13 cellular contexts compared by ENCODE assay signal in genomic region chr2:241639385-241639784, GRCh38. TPM values are rescaled to one million over a fixed set of nuclear protein-coding genes. Genes with fewer than 3 reads are reported as not detected.
DNase-seq lines count a peak whose midpoint lies in the region; ATAC-seq, FAIRE-seq and TF ChIP-seq lines count a peak whose summit lies in the region.
"Had no signal": no experiment of that assay in that cellular context is flagged by ENCODE, and none has a peak within 500 bp of the region (broad histone marks: within the 10 kb centered on the region; RNA-seq: fewer than 3 reads in every experiment).

No MANE protein-coding gene starts in this region.

- H2AFZ ChIP-seq in SU-DHL-6 (ENCODE audit: low read depth, low read length, severe bottlenecking), result no peak overlapping the region
- H2AFZ ChIP-seq in mesenchymal stem cell (ENCODE audit: low read depth, low read length), result no peak overlapping the region

- H2BK15ac ChIP-seq in mesenchymal stem cell (ENCODE audit: low read depth, poor library complexity, severe bottlenecking), result no peak overlapping the region

- H4K20me1 ChIP-seq in SU-DHL-6 (ENCODE audit: low read depth, low read length), result no peaks in the 10 kb centered on the region

- H2BK5ac ChIP-seq in mesenchymal stem cell (ENCODE audit: low read depth, low read length, poor library complexity, severe bottlenecking), result no peak overlapping the region

- H3K27me3 ChIP-seq in SU-DHL-6 (ENCODE audit: low read length) (no peaks in the 10 kb centered on the region), mesenchymal stem cell (ENCODE audit: control insufficient read depth in 1 of 2, insufficient read depth in 1 of 2, low read length in 2 of 2) (no peaks in the 10 kb centered on the region)
- H3K27me3 ChIP-seq: gastroesophageal sphincter had no signal

- H3K36me3 ChIP-seq in SU-DHL-6 (ENCODE audit: low read length) (peaks cover 17% of the 10 kb centered on the region), mesenchymal stem cell (ENCODE audit: control insufficient read depth in 1 of 2, insufficient read depth in 2 of 2, low read depth in 1 of 2, low read length in 2 of 2) (peaks cover 6 to 14% of the 10 kb centered on the region in 2 experiments)
- H3K36me3 ChIP-seq: gastroesophageal sphincter had no signal

- peaks cover 57% of the 10 kb centered on the region for H3K4me1 Mint-ChIP-seq in stimulated activated naive CD8-positive, alpha-beta T cell treated with anti-CD3 and anti-CD28 coated beads, Interleukin-15, Interleukin-2, amounts not matched to agents 100 ng/mL and 50 ng/mL, for 24 hours (ENCODE audit: low read depth)
- H3K4me1 Mint-ChIP-seq in stimulated activated naive CD8-positive, alpha-beta T cell treated with anti-CD3 and anti-CD28 coated beads, Interleukin-15, amount 100 ng/mL, for 72 hours, result peaks cover 70% of the 10 kb centered on the region

- peak overlapping the region; percentile 77 for H3K4me3 ChIP-seq in SU-DHL-6 (ENCODE audit: insufficient read depth, low read length, poor library complexity, severe bottlenecking)
- H3K4me3 ChIP-seq in mesenchymal stem cell (ENCODE audit: insufficient read depth in 1 of 2, low read depth in 1 of 2, low read length in 2 of 2), result peak overlapping the region in 1 of 2 experiments; percentile 90

- H3K79me2 ChIP-seq in SU-DHL-6 (ENCODE audit: insufficient read depth, low read length), result peaks cover 90% of the 10 kb centered on the region

- H3K36me3 Mint-ChIP-seq in stimulated activated naive CD8-positive, alpha-beta T cell treated with anti-CD3 and anti-CD28 coated beads, Interleukin-15, Interleukin-2, amounts not matched to agents 100 ng/mL and 50 ng/mL, for 24 hours (ENCODE audit: low read depth), result peaks cover 34% of the 10 kb centered on the region

- no peak overlapping the region for H4K91ac ChIP-seq in mesenchymal stem cell (ENCODE audit: low read length)

- no peak overlapping the region for H2BK12ac ChIP-seq in mesenchymal stem cell (ENCODE audit: low read length in 2 of 2)

- H3K4me2 ChIP-seq in SU-DHL-6 (ENCODE audit: low read depth, low read length, poor library complexity, severe bottlenecking) (no peak overlapping the region), mesenchymal stem cell (ENCODE audit: low read length, poor library complexity, severe bottlenecking) (peak overlapping the region; percentile 38)

- H3K9me3 Mint-ChIP-seq in stimulated activated naive CD8-positive, alpha-beta T cell treated with anti-CD3 and anti-CD28 coated beads, Interleukin-15, Interleukin-2, amounts not matched to agents 100 ng/mL and 50 ng/mL, for 24 hours, result no peaks in the 10 kb centered on the region
- H3K9me3 Mint-ChIP-seq in stimulated activated naive CD8-positive, alpha-beta T cell treated with anti-CD3 and anti-CD28 coated beads, Interleukin-15, amount 100 ng/mL, for 72 hours, result peaks cover 0 to 12% of the 10 kb centered on the region in 2 donors

- H3K9me3 ChIP-seq in SU-DHL-6 (ENCODE audit: insufficient read depth, low read length) (peaks cover 13% of the 10 kb centered on the region), mesenchymal stem cell (ENCODE audit: control insufficient read depth, low read length) (no peaks in the 10 kb centered on the region)
- H3K9me3 ChIP-seq: gastroesophageal sphincter had no signal

- no peaks in the 10 kb centered on the region for H3K9me2 ChIP-seq in SU-DHL-6 (replicated peaks; ENCODE audit: insufficient read depth, low read length)

- H3F3A ChIP-seq in SU-DHL-6 (ENCODE audit: insufficient read depth), result peaks cover 8% of the 10 kb centered on the region; the same call in 1 of the 2 replicates

- H3K79me1 ChIP-seq in mesenchymal stem cell (replicated peaks; ENCODE audit: low read length, poor library complexity, severe bottlenecking), result peaks cover 3% of the 10 kb centered on the region

- H3K27ac ChIP-seq in SU-DHL-6 (ENCODE audit: low read depth, low read length), result no peak overlapping the region
- H3K27ac ChIP-seq in mesenchymal stem cell (ENCODE audit: low read length, poor library complexity, severe bottlenecking), result no peak overlapping the region

- WGBS in mesenchymal stem cell, result 76% methylated on average over 7 of the region's 7 CpGs

- H3K27me3 Mint-ChIP-seq in stimulated activated naive CD8-positive, alpha-beta T cell treated with anti-CD3 and anti-CD28 coated beads, Interleukin-15, Interleukin-2, amounts not matched to agents 100 ng/mL and 50 ng/mL, for 24 hours, result no peaks in the 10 kb centered on the region
- H3K27me3 Mint-ChIP-seq in stimulated activated naive CD8-positive, alpha-beta T cell treated with anti-CD3 and anti-CD28 coated beads, Interleukin-15, amount 100 ng/mL, for 72 hours, result no peaks in the 10 kb centered on the region

- H3K9ac ChIP-seq in SU-DHL-6 (ENCODE audit: low read length) (no peak overlapping the region), mesenchymal stem cell (ENCODE audit: low read length) (peak overlapping the region; percentile 98)

- H2BK120ac ChIP-seq in mesenchymal stem cell (ENCODE audit: low read depth, low read length), result no peak overlapping the region

- no peak for TF ChIP-seq CTCF in SU-DHL-6 (IDR thresholded peaks at IDR 0.05; ENCODE audit: insufficient read depth, low read length, poor library complexity, severe bottlenecking)

- H2AK5ac ChIP-seq in mesenchymal stem cell (ENCODE audit: low read length, severe bottlenecking), result no peak overlapping the region

- no peak overlapping the region for H3K27ac Mint-ChIP-seq in stimulated activated naive CD8-positive, alpha-beta T cell treated with anti-CD3 and anti-CD28 coated beads, Interleukin-15, Interleukin-2, amounts not matched to agents 100 ng/mL and 50 ng/mL, for 24 hours
- H3K27ac Mint-ChIP-seq in stimulated activated naive CD8-positive, alpha-beta T cell treated with anti-CD3 and anti-CD28 coated beads, Interleukin-15, amount 100 ng/mL, for 72 hours, result peak overlapping the region in 1 of 2 donors; percentile 68

- no peak for DNase-seq in stimulated activated naive CD8-positive, alpha-beta T cell treated with anti-CD3 and anti-CD28 coated beads, Interleukin-15, amount 100 ng/mL, for 72 hours
- DNase-seq in mesenchymal stem cell, result no peak
- no peak for DNase-seq in frontal cortex (ENCODE audit: low spot score in 2 of 2)
- no peak for DNase-seq in UCSD-AML1 (lab: John Stamatoyannopoulos, UW; ENCODE audit: unreplicated experiment)
- DNase-seq in H4 (ENCODE audit: low spot score), result no peak
- DNase-seq in globus pallidus (ENCODE audit: low spot score), result no peak
- DNase-seq: activated CD4-positive, alpha-beta T cell treated with anti-CD3 and anti-CD28 coated beads, Interleukin-2, amount 50 U/mL, for 4 hours; stimulated activated naive CD4-positive, alpha-beta T cell treated with Interleukin-2 at 50 U/mL for 16 hours had no signal

- no peak overlapping the region for H3K4ac ChIP-seq in mesenchymal stem cell (ENCODE audit: low read depth in 1 of 2, low read length in 2 of 2)

- peaks cover 19% of the 10 kb centered on the region for H3K4me1 ChIP-seq in mesenchymal stem cell (ENCODE audit: control insufficient read depth, insufficient read depth, low read depth, low read length)

- ATAC-seq in stimulated activated naive CD8-positive, alpha-beta T cell treated with anti-CD3 and anti-CD28 coated beads, Interleukin-15, amount 100 ng/mL, for 72 hours, result no peak
- ATAC-seq: gastroesophageal sphincter had no signal

- H3K14ac ChIP-seq in mesenchymal stem cell (ENCODE audit: low read length in 2 of 2), result no peak overlapping the region

- no peak overlapping the region for H3K18ac ChIP-seq in mesenchymal stem cell (ENCODE audit: low read depth in 1 of 2, low read length in 2 of 2)

- no peak for FAIRE-seq in frontal cortex (lab: Jason Lieb, UNC)
- FAIRE-seq: H54, islet of Langerhans had no signal

- H3K23ac ChIP-seq in mesenchymal stem cell (ENCODE audit: low read length in 2 of 2), result no peak overlapping the region

- H3K4me3 Mint-ChIP-seq in stimulated activated naive CD8-positive, alpha-beta T cell treated with anti-CD3 and anti-CD28 coated beads, Interleukin-15, Interleukin-2, amounts not matched to agents 100 ng/mL and 50 ng/mL, for 24 hours, result peak overlapping the region; percentile 13
- H3K4me3 Mint-ChIP-seq in stimulated activated naive CD8-positive, alpha-beta T cell treated with anti-CD3 and anti-CD28 coated beads, Interleukin-15, amount 100 ng/mL, for 72 hours, result peak overlapping the region in 1 of 2 donors; percentile 98

- H4K8ac ChIP-seq in mesenchymal stem cell (ENCODE audit: low read length), result peak overlapping the region; percentile 59

RNA-seq across cellular contexts. Expression of gene ATG4B, which starts 1.9 kb away (rescaled TPM):
- 50.1 TPM for polyA plus RNA-seq in mesenchymal stem cell (2013, experiment 1 of 2)
- polyA plus RNA-seq in mesenchymal stem cell (2013, experiment 2 of 2), result 44.5 TPM
- 39.1 TPM for total RNA-seq in frontal cortex
- total RNA-seq in H4 (2014; rRNA removed; shearing (Covaris generic)), result 65.7 and 72.8 TPM in 2 replicates

RNA-seq across cellular contexts. Expression of gene THAP4, which starts 2.4 kb away (rescaled TPM):
- 43.7 TPM for polyA plus RNA-seq in mesenchymal stem cell (2013, experiment 1 of 2)
- polyA plus RNA-seq in mesenchymal stem cell (2013, experiment 2 of 2), result 43.3 TPM
- 23.6 TPM for total RNA-seq in frontal cortex
- total RNA-seq in H4 (2014; rRNA removed; shearing (Covaris generic)), result 30.1 and 39.9 TPM in 2 replicates

RNA-seq across cellular contexts. Expression of gene DTYMK, which starts 47.2 kb away (rescaled TPM):
- polyA plus RNA-seq in mesenchymal stem cell (2013, experiment 1 of 2), result 20.3 TPM
- polyA plus RNA-seq in mesenchymal stem cell (2013, experiment 2 of 2), result 20.5 TPM
- total RNA-seq in frontal cortex, result 8.6 TPM
- total RNA-seq in H4 (2014; rRNA removed; shearing (Covaris generic)), result 87.5 and 96.1 TPM in 2 replicates
